In genomic region chr3:4994823-4995499, GRCh38 we compare ENCODE assay signal across 1 cellular context.
TF ChIP-seq lines count a peak whose summit lies in the region.

No MANE protein-coding gene starts in this region.

TF ChIP-seq in HCT116, 20 proteins besides CTCF, POLR2A, EP300 and RAD21:
- TF ChIP-seq SIN3A (IDR thresholded peaks at IDR 0.05; ENCODE audit: low read depth), result no peak
- peak; percentile 6; the same call in 1 of the 2 replicates for TF ChIP-seq ZFX (IDR thresholded peaks at IDR 0.05)
- peak; percentile 63 for TF ChIP-seq POLR2AphosphoS5 (IDR thresholded peaks at IDR 0.05; ENCODE audit: low read depth, low read length)
- peak; percentile 74 for TF ChIP-seq YY1 (IDR thresholded peaks at IDR 0.05; ENCODE audit: extremely low read depth, insufficient replicate concordance, low read depth, low read length)
- no peak for TF ChIP-seq SP1 (IDR thresholded peaks at IDR 0.05; ENCODE audit: low read depth)
- no peak for TF ChIP-seq CEBPB (IDR thresholded peaks at IDR 0.05; ENCODE audit: low read depth)
- peak; percentile 84 for TF ChIP-seq TCF7L2 (IDR thresholded peaks at IDR 0.05; ENCODE audit: borderline replicate concordance, extremely low read depth, insufficient read depth, insufficient read length)
TF ChIP-seq in HCT116: peak in this region for 4.
